10 cellular contexts compared by ENCODE assay signal in the genomic region with DNA sequence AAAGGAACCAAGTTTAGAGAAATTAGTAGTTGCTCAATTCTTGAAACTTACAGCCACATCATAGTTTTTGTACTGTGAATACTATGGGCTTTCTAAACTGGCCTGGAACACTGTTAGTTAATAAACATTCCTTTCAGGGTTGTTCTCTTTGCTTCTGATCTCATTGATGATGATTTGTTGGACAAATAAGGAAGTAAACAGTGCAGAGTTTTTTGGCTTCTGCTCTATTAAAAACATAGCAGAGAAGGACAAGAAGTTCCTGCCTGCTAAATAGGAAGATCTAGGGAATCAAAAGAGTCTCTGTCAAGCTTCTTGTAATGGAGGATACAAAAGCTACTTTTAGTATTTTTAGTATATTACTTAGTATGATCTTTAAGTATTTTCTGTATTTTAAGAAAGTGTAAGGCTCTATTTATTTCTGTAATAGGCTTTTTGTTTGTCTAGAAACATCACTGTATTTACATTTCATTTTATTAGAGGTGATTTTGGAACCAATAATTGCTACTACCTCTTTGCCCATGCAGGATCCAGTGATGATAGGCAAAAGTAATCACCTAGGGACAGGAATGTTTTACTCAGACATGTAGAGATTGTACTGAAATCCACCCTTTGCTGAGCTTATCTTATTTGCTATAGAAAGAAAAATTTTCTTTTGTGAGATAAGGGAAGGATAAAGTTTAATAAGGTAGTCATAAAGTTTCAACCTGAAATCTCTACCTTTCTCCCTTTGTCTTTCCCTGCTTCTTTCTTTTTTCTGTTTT.
DNase-seq lines count a peak whose midpoint lies in the region; ATAC-seq and TF ChIP-seq lines count a peak whose summit lies in the region.
"Had no signal": no experiment of that assay in that cellular context is flagged by ENCODE, and none has a peak within 500 bp of the region (broad histone marks: within the 10 kb centered on the region; RNA-seq: fewer than 3 reads in every experiment).

No MANE protein-coding gene starts in this region.

- in situ Hi-C loops in KBM-7 (cut with MboI; ENCODE audit: low pct_unique_long_range_greater_than_20kb, low sequenced_read_pairs) = no loop called here

- peak; percentile 8 for DNase-seq in KBM-7
- DNase-seq in cerebellar cortex (ENCODE audit: low spot score) = peak; percentile 18
- no peak for DNase-seq in left colon
- DNase-seq in thyroid gland = no peak
- DNase-seq in stimulated activated CD4-positive, alpha-beta T cell treated with anti-CD3 and anti-CD28 coated beads, Interleukin-4, amount 100 ng/mL, for 1 hour = no peak
- no peak for DNase-seq in iPS-NIHi7 (ENCODE audit: extremely low spot score)
- DNase-seq: NCI-H187 had no signal

- H3K4me1 ChIP-seq in thyroid gland = peaks cover 0 to 4% of the 10 kb centered on the region in 2 donors
- H3K4me1 ChIP-seq: parathyroid adenoma had no signal

- ATAC-seq in left colon (peak; percentile 80), GM19328 (IDR thresholded peaks at IDR 0.05; ENCODE audit: unreplicated experiment) (no peak), GM21528 (IDR thresholded peaks at IDR 0.05; ENCODE audit: low FRiP score, unreplicated experiment) (no peak)

- TF ChIP-seq CTCF in thyroid gland (IDR thresholded peaks at IDR 0.05) = no peak

- peak overlapping the region; percentile 35 to 37 (median 36) for H3K27ac ChIP-seq in thyroid gland
- H3K27ac ChIP-seq: parathyroid adenoma had no signal

- H3K36me3 ChIP-seq in thyroid gland = peaks cover 0 to 4% of the 10 kb centered on the region in 2 donors

- no peaks in the 10 kb centered on the region for H3K27me3 ChIP-seq in thyroid gland

- no peaks in the 10 kb centered on the region for H3K9me3 ChIP-seq in thyroid gland

- no peak overlapping the region for H3K4me3 ChIP-seq in thyroid gland (replicated peaks in 1 of 3)

- intact Hi-C loops in left colon (cut with DNase I, micrococcal nuclease) (no loop called here), thyroid gland (cut with DNase I) (no loop called here)

- no peak for TF ChIP-seq POLR2A in thyroid gland (IDR thresholded peaks at IDR 0.05)

Comparison
In these comparisons a context has a peak if more than half of its experiments do, and no peak if none do; other contexts are left out.
1. DNase-seq: peak in KBM-7 (single experiment) and cerebellar cortex (single experiment); none in left colon (0 of 2), thyroid gland (0 of 2), stimulated activated CD4-positive, alpha-beta T cell treated with anti-CD3 and anti-CD28 coated beads, Interleukin-4, amount 100 ng/mL, for 1 hour (single experiment) and iPS-NIHi7 (single experiment).